In the genomic region with DNA sequence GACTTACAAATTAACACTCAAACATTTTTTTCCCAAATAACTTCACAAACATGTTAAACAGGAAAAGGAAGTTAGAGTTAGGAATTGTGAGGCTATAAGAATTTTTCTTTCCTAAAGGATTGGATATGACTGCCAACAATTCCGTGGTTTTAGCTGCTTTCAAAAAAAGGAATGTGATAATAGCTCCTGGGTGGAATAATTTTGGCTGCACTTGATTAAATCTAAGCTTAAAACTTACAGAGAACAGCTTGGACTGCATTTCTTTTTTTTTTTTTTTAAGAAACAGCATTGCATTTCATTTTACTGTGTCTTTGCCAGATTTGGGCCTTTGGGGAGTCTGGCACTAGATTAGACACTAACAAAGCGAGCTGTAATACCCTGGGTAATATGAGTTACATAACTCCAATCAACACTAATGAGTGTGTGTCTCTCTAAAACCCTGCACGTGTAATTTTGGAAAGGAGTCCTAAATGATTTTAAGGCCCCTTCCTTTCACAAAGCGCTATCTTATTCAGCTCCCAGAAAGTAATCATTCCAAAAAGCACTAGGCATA, we compare ENCODE assay signal across 22 cellular contexts. TPM values are rescaled to one million over a fixed set of nuclear protein-coding genes. Genes with fewer than 3 reads are reported as not detected.
DNase-seq lines count a peak whose midpoint lies in the region; ATAC-seq, FAIRE-seq and TF ChIP-seq lines count a peak whose summit lies in the region.
"Had no signal": no experiment of that assay in that cellular context is flagged by ENCODE, and none has a peak within 500 bp of the region (broad histone marks: within the 10 kb centered on the region; RNA-seq: fewer than 3 reads in every experiment).

No MANE protein-coding gene starts in this region.

- H3K27ac ChIP-seq in right atrium auricular region (no peak overlapping the region), tibial artery (no peak overlapping the region)
- H3K27ac ChIP-seq: C4-2B, heart right ventricle, RWPE1, spleen had no signal

- H3K36me3 ChIP-seq in right atrium auricular region (no peaks in the 10 kb centered on the region), tibial artery (no peaks in the 10 kb centered on the region)
- H3K36me3 ChIP-seq: heart right ventricle, spleen had no signal

- no peak for DNase-seq in Right ventricle myocardium superior
- no peak for DNase-seq in right atrium auricular region (ENCODE audit: low spot score)
- DNase-seq in amniotic epithelial cell (ENCODE audit: low read depth) = peak; percentile 11
- DNase-seq in frontal cortex (ENCODE audit: low spot score in 2 of 2) = peak; percentile 37 to 46
- peak; percentile 61 for DNase-seq in superior temporal gyrus (ENCODE audit: extremely low spot score)
- DNase-seq in tibial artery = no peak
- DNase-seq in germinal center (ENCODE audit: low spot score) = no peak
- DNase-seq in activated T-cell treated with anti-CD3 and anti-CD28 coated beads for 4 hours = no peak
- DNase-seq: activated CD4-positive, alpha-beta T cell treated with anti-CD3 and anti-CD28 coated beads, Interleukin-2, amount 10 ng/mL, durations not matched to agents 24 days and 14 days; activated naive CD8-positive, alpha-beta T cell treated with anti-CD3 and anti-CD28 coated beads, Interleukin-2, amount 50 U/mL, for 24 hours; central memory CD4-positive, alpha-beta T cell; heart right ventricle; immature natural killer cell; mammary epithelial cell; NCI-H187; spleen; stimulated activated CD4-positive, alpha-beta T cell treated with anti-CD3 and anti-CD28 coated beads, Interleukin-4, amount 100 ng/mL, for 4 hours had no signal

- H3K27me3 ChIP-seq in right atrium auricular region = no peaks in the 10 kb centered on the region
- no peaks in the 10 kb centered on the region for H3K27me3 ChIP-seq in tibial artery
- H3K27me3 ChIP-seq: heart right ventricle, spleen had no signal

- H3K4me1 ChIP-seq in right atrium auricular region (no peaks in the 10 kb centered on the region), tibial artery (no peaks in the 10 kb centered on the region)
- H3K4me1 ChIP-seq: spleen had no signal

- no peak for TF ChIP-seq CTCF in right atrium auricular region (IDR thresholded peaks at IDR 0.05)
- no peak for TF ChIP-seq CTCF in tibial artery (IDR thresholded peaks at IDR 0.05)

- FAIRE-seq in frontal cortex (lab: Jason Lieb, UNC) = no peak
- FAIRE-seq: K562, urothelium cell line had no signal

- peak; percentile 86 for ATAC-seq in Right ventricle myocardium superior (ENCODE audit: poor library complexity)
- ATAC-seq: activated naive CD8-positive, alpha-beta T cell treated with anti-CD3 and anti-CD28 coated beads, Interleukin-2, amount 50 U/mL, for 24 hours; K562; natural killer cell treated with Interleukin-12 subunit alpha and Interleukin-12 subunit beta and Interleukin-15 and Interleukin-18, amount 100 ng/mL, for 72 hours had no signal

- no peak overlapping the region for H3K4me3 ChIP-seq in right atrium auricular region
- no peak overlapping the region for H3K4me3 ChIP-seq in tibial artery
- H3K4me3 ChIP-seq: heart right ventricle, K562, spleen had no signal

- H3K9me3 ChIP-seq in right atrium auricular region (peaks cover 0 to 8% of the 10 kb centered on the region in 2 donors), tibial artery (no peaks in the 10 kb centered on the region)
- H3K9me3 ChIP-seq: spleen had no signal

- intact Hi-C loops in Right ventricle myocardium superior (cut with DNase I) (no loop called here), tibial artery (cut with DNase I; ENCODE audit: low total_unique reads) (no loop called here)

RNA-seq across cellular contexts. Expression of a gene that starts 37.8 kb away (rescaled TPM):
- total RNA-seq in Right ventricle myocardium superior (12.7 TPM), right atrium auricular region (10 to 100 TPM; 11.3 to 12.0 TPM), frontal cortex (44.4 TPM)

Comparison
In these comparisons a context has a peak if more than half of its experiments do, and no peak if none do; other contexts are left out.
1. DNase-seq: peak in amniotic epithelial cell (single experiment), frontal cortex (2 of 2) and superior temporal gyrus (single experiment); none in Right ventricle myocardium superior (single experiment), right atrium auricular region (single experiment), tibial artery (0 of 2), germinal center (single experiment) and activated T-cell treated with anti-CD3 and anti-CD28 coated beads for 4 hours (single experiment).